1 cellular context compared by ENCODE assay signal in genomic region chr1:37851782-37852210, GRCh38.
TF ChIP-seq lines count a peak whose summit lies in the region.

No MANE protein-coding gene starts in this region.

TF ChIP-seq in GM12878, 131 proteins besides CTCF, POLR2A, EP300 and RAD21:
- TF ChIP-seq CEBPZ (IDR thresholded peaks at IDR 0.05; ENCODE audit: low read depth, low read length) (no peak), SPI1 (IDR thresholded peaks at IDR 0.05; ENCODE audit: borderline replicate concordance, insufficient read depth, low read depth, low read length) (peak; percentile 39; the same call in 1 of the 2 replicates)
